15 cellular contexts compared by ENCODE assay signal in the genomic region with DNA sequence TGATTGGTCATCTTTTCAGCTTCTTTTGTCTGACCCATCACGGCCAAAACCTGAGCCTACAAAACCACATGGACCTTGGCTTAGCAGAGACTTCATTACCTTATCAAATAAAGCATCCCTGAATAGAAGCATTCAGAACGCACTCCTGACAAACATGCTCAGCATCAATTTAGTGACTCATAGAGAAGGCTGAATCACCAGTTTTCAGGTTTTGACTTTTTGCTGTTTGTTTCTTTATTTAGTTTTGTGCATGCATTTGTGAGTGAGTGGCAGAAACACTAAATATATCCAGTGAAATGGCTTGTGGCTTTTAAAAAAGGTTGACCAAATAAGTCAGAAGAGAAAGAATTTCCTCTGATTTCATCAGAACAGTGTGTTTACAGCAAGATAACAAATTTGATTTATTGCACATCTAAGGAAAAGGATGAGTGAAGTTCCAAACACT. TPM values are rescaled to one million over a fixed set of nuclear protein-coding genes. Genes with fewer than 3 reads are reported as not detected.
DNase-seq lines count a peak whose midpoint lies in the region; ATAC-seq lines count a peak whose summit lies in the region.
"Had no signal": no experiment of that assay in that cellular context is flagged by ENCODE, and none has a peak within 500 bp of the region (broad histone marks: within the 10 kb centered on the region; RNA-seq: fewer than 3 reads in every experiment).

No MANE protein-coding gene starts in this region.

- H3K4me3 ChIP-seq in GM23248 (no peak overlapping the region), skeletal muscle cell (ENCODE audit: low read depth, low read length) (no peak overlapping the region)
- H3K4me3 ChIP-seq: left lung had no signal

- DNase-seq in GM23248 = peak; percentile 45
- peak; percentile 28 for DNase-seq in RKO (ENCODE audit: low spot score)
- DNase-seq in fibroblast of gingiva (ENCODE audit: low read depth) = peak; percentile 57
- DNase-seq in skeletal muscle cell (ENCODE audit: low read depth) = peak; percentile 20
- DNase-seq in NCI-H2171 (lab: John Stamatoyannopoulos, UW) = no peak
- no peak for DNase-seq in mucosa of gallbladder (ENCODE audit: low spot score)
- DNase-seq: activated CD4-positive, CD25-positive, alpha-beta regulatory T cell; activated naive CD4-positive, alpha-beta T cell treated with anti-CD3 and anti-CD28 coated beads, Interleukin-2, amount 50 U/mL, for 16 hours; CD4-positive, alpha-beta memory T cell; left lung; naive thymus-derived CD8-positive, alpha-beta T cell; NCI-H1436; NCI-H524 had no signal

- no peak for ATAC-seq in HG02938 (IDR thresholded peaks at IDR 0.05; ENCODE audit: unreplicated experiment)
- ATAC-seq: naive thymus-derived CD8-positive, alpha-beta T cell had no signal

- H4K20me1 ChIP-seq in GM23248 (ENCODE audit: insufficient read depth) = no peaks in the 10 kb centered on the region

- H3K9me3 ChIP-seq in GM23248 (ENCODE audit: low read depth) = no peaks in the 10 kb centered on the region
- H3K9me3 ChIP-seq: left lung had no signal

- H2AFZ ChIP-seq in GM23248 = no peak overlapping the region

- peaks cover 10% of the 10 kb centered on the region for H3K4me1 ChIP-seq in GM23248 (ENCODE audit: insufficient read depth)
- H3K4me1 ChIP-seq: left lung had no signal

- WGBS in GM23248 (ENCODE audit: low coverage in 1 of 2, low lambda C conversion rate in 2 of 2, missing lambda C conversion rate in 2 of 2), 2 experiments = 6 to 9% methylated on average over 2 of the region's 2 CpGs

- in situ Hi-C loops in GM23248 (cut with MboI) = no loop called here

- H3F3A ChIP-seq in GM23248 (ENCODE audit: insufficient read depth) = peaks cover 12% of the 10 kb centered on the region; the same call in 1 of the 2 replicates

- peak overlapping the region; percentile 2 for H3K4me2 ChIP-seq in GM23248 (ENCODE audit: unreplicated experiment)

- H3K9ac ChIP-seq in GM23248 = no peak overlapping the region

- H3K36me3 ChIP-seq in GM23248 (ENCODE audit: low read depth) = no peaks in the 10 kb centered on the region
- H3K36me3 ChIP-seq: left lung had no signal

- no peaks in the 10 kb centered on the region for H3K9me2 ChIP-seq in GM23248 (ENCODE audit: insufficient read depth)

- no peaks in the 10 kb centered on the region for H3K79me2 ChIP-seq in GM23248 (ENCODE audit: insufficient read depth)

- H3K27me3 ChIP-seq in GM23248 (replicated peaks; ENCODE audit: insufficient read depth) = no peaks in the 10 kb centered on the region
- H3K27me3 ChIP-seq: left lung had no signal

- no peak overlapping the region; the same call in 1 of the 2 replicates for H3K27ac ChIP-seq in GM23248
- H3K27ac ChIP-seq: left lung had no signal

RNA-seq across cellular contexts. Expression of a gene that starts 19.0 kb away (rescaled TPM):
- total RNA-seq in GM23248 (2014; rRNA removed; shearing (Covaris generic)) = 0.13 TPM in 1 of 2 replicates, not detected in the other
- polyA plus RNA-seq in GM23248 (2016; fragmentation: Nextera tagmentation; extraction: Ambion mirVana) = not detected in 2 replicates
- total RNA-seq in mucosa of gallbladder = not detected
- total RNA-seq: CD4-positive, alpha-beta memory T cell; Daoy; naive thymus-derived CD8-positive, alpha-beta T cell had no signal
- polyA plus RNA-seq: CD4-positive, alpha-beta memory T cell; naive thymus-derived CD8-positive, alpha-beta T cell had no signal

Comparison
In these comparisons a context has a peak if more than half of its experiments do, and no peak if none do; other contexts are left out.
1. DNase-seq: peak in GM23248 (single experiment), RKO (single experiment), fibroblast of gingiva (single experiment) and skeletal muscle cell (single experiment); none in NCI-H2171 (single experiment) and mucosa of gallbladder (single experiment).